ENCODE assay signal across 9 cellular contexts in the genomic region with DNA sequence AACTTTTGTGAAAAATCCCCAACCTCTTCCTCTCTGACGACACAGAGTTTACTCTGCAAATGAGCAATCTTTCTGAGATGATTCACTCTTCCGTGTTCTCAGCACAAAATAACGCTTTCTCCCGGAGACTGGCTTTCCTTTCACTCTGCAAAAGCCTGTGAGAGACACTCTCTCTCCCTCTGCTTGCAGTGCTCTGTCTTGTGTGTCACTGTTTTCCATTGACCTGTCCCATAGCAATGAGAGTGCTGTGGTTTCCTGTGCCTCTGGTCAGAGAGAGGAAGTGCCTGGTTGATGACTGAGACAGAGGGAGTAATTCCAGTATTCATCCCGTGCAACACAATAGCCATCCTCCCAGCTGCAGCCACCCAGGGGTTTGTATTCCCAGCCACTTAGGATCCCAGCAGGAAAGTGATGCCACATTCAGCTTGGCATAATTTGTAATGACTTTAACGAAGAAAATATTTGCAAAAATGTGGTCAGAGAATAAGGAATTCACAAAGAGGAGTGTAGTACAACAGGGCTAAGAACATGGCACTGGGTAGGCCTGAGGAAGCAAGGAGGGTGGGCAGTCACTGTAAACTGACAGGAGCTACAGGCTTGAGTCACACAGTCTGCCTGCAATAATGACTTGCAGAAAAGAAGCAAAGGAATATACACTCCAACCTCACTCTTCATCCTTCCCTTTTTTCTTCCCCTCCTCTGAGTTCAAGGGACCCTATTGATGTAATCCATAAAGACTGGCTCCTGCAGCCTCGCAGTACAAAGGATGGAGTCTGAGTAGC.
DNase-seq lines count a peak whose midpoint lies in the region; ATAC-seq and TF ChIP-seq lines count a peak whose summit lies in the region.
"Had no signal": no experiment of that assay in that cellular context is flagged by ENCODE, and none has a peak within 500 bp of the region (broad histone marks: within the 10 kb centered on the region; RNA-seq: fewer than 3 reads in every experiment).

No MANE protein-coding gene starts in this region.

- TF ChIP-seq POLR2A in sigmoid colon (IDR thresholded peaks at IDR 0.05): no peak

- H3K9me2 ChIP-seq in SK-N-SH: no peaks in the 10 kb centered on the region

- POLR2A ChIA-PET in SK-N-SH (lab: Yijun Ruan, JAX): no interaction called here

- intact Hi-C loops in sigmoid colon (cut with DNase I): no loop called here

- TF ChIP-seq CTCF in SK-N-SH (IDR thresholded peaks at IDR 0.05): 0 out of 2 replicates have a peak, but pooled peaks have one; percentile 8
- TF ChIP-seq CTCF in fibroblast of mammary gland (conservative IDR thresholded peaks at IDR 0.05; ENCODE audit: control insufficient read depth, insufficient read depth, low read depth, low read length): no peak
- no peak for TF ChIP-seq CTCF in sigmoid colon (IDR thresholded peaks at IDR 0.05)

- H3K27ac ChIP-seq in SK-N-SH (ENCODE audit: low read depth in 2 of 2, low read length in 1 of 2) (peak overlapping the region; percentile 86 to 100), sigmoid colon (peak overlapping the region; percentile 20 to 44 (median 32))
- H3K27ac ChIP-seq: VCaP had no signal

- peak overlapping the region; percentile 65 for H3K4me2 ChIP-seq in SK-N-SH

- no peaks in the 10 kb centered on the region for H3K27me3 ChIP-seq in SK-N-SH (ENCODE audit: insufficient read depth)
- no peaks in the 10 kb centered on the region for H3K27me3 ChIP-seq in sigmoid colon

- no peak for TF ChIP-seq RAD21 in SK-N-SH (IDR thresholded peaks at IDR 0.05; ENCODE audit: low read length)

- CTCF ChIA-PET in SK-N-SH (lab: Yijun Ruan, JAX): no interaction called here

- DNase-seq in EH (ENCODE audit: low read depth) (peak; percentile 100), SK-N-SH (no peak), fibroblast of mammary gland (ENCODE audit: low read depth) (peak; percentile 99), sigmoid colon (no peak), DMS153 treated with DMSO at 0.1 percent for 48 hours (lab: John Stamatoyannopoulos, UW; ENCODE audit: unreplicated experiment) (no peak), activated gamma-delta T cell treated with Interleukin-2 at 50 U/mL for 16 hours (no peak)

- peak overlapping the region; percentile 81 for H3K9ac ChIP-seq in SK-N-SH

- H3K36me3 ChIP-seq in SK-N-SH (replicated peaks in 1 of 2; ENCODE audit: control insufficient read depth in 1 of 2, insufficient read depth in 2 of 2, low read length in 1 of 2): no peaks in the 10 kb centered on the region
- H3K36me3 ChIP-seq in sigmoid colon: no peaks in the 10 kb centered on the region

- H3K4me3 ChIP-seq in SK-N-SH (ENCODE audit: low read depth in 2 of 2, low read length in 1 of 2): peak overlapping the region; percentile 35 to 48; a peak in 3 of 4 replicates
- H3K4me3 ChIP-seq in fibroblast of mammary gland (ENCODE audit: control insufficient read depth, low read depth, low read length): peak overlapping the region; percentile 12
- peak overlapping the region in 1 of 4 donors; percentile 5 for H3K4me3 ChIP-seq in sigmoid colon

- H3F3A ChIP-seq in SK-N-SH (replicated peaks; ENCODE audit: insufficient read depth): peaks cover 57% of the 10 kb centered on the region

- no peak overlapping the region for H2AFZ ChIP-seq in SK-N-SH (ENCODE audit: low read depth)

- H4K20me1 ChIP-seq in SK-N-SH (ENCODE audit: insufficient read depth): no peaks in the 10 kb centered on the region

- no peaks in the 10 kb centered on the region for H3K79me2 ChIP-seq in SK-N-SH (ENCODE audit: insufficient read depth)

- ATAC-seq in GM19395 (IDR thresholded peaks at IDR 0.05; ENCODE audit: unreplicated experiment) (peak; percentile 83), HG03196 (IDR thresholded peaks at IDR 0.05; ENCODE audit: unreplicated experiment) (peak; percentile 84)

- WGBS in SK-N-SH (ENCODE audit: low lambda C conversion rate): 9% methylated on average over 7 of the region's 7 CpGs
- 48 to 73% methylated on average over 7 of the region's 7 CpGs for WGBS in sigmoid colon, 2 donors

- TF ChIP-seq EP300 in SK-N-SH (IDR thresholded peaks at IDR 0.05; ENCODE audit: borderline replicate concordance in 1 of 2, low read depth in 1 of 2, low read length in 1 of 2) (peak in 1 of 2 experiments; percentile 99; a peak in 2 of 4 replicates), sigmoid colon (IDR thresholded peaks at IDR 0.05) (no peak)

- H3K4me1 ChIP-seq in SK-N-SH (ENCODE audit: control insufficient read depth in 1 of 2, insufficient read depth in 2 of 2, low read depth in 1 of 2, low read length in 1 of 2): peaks cover 0 to 40% of the 10 kb centered on the region in 2 experiments; a peak in 3 of 4 replicates
- H3K4me1 ChIP-seq in sigmoid colon: no peaks in the 10 kb centered on the region

- H3K9me3 ChIP-seq in SK-N-SH: no peaks in the 10 kb centered on the region
- H3K9me3 ChIP-seq in sigmoid colon: no peaks in the 10 kb centered on the region

TF ChIP-seq in SK-N-SH, 30 proteins besides CTCF, POLR2A, EP300 and RAD21 (continues in another document):
- TF ChIP-seq POLR2AphosphoS5 (IDR thresholded peaks at IDR 0.05; ENCODE audit: low read depth, low read length) (peak; percentile 87), FOXM1 (IDR thresholded peaks at IDR 0.05; ENCODE audit: low read depth) (peak; percentile 63), CHD2 (IDR thresholded peaks at IDR 0.05; ENCODE audit: low read length, partially characterized antibody) (no peak), TCF12 (IDR thresholded peaks at IDR 0.05) (peak; percentile 97), SIN3A (IDR thresholded peaks at IDR 0.05; ENCODE audit: borderline replicate concordance, low read depth, low read length) (peak; percentile 88; the same call in 1 of the 2 replicates), FOSL2 (IDR thresholded peaks at IDR 0.05; ENCODE audit: borderline replicate concordance, low read depth) (peak; percentile 88; the same call in 1 of the 2 replicates), SMC3 (IDR thresholded peaks at IDR 0.05; ENCODE audit: low read depth, low read length) (no peak; the same call in 1 of the 2 replicates), EZH2phosphoT487 (IDR thresholded peaks at IDR 0.05; ENCODE audit: borderline replicate concordance, low read depth) (no peak), MXI1 (IDR thresholded peaks at IDR 0.05; ENCODE audit: low read depth, low read length) (no peak), ELF1 (IDR thresholded peaks at IDR 0.05) (peak; percentile 81), YY1 (IDR thresholded peaks at IDR 0.05; ENCODE audit: low read depth) (peak; percentile 41; the same call in 1 of the 2 replicates), RFX5 (IDR thresholded peaks at IDR 0.05; ENCODE audit: low read length) (no peak), NRF1 (IDR thresholded peaks at IDR 0.05; ENCODE audit: low read depth, low read length) (no peak), JUND (IDR thresholded peaks at IDR 0.05) (peak; percentile 90), TEAD4 (IDR thresholded peaks at IDR 0.05; ENCODE audit: borderline replicate concordance, insufficient read depth) (peak; percentile 87), NFIC (IDR thresholded peaks at IDR 0.05; ENCODE audit: borderline replicate concordance) (peak; percentile 81)
- TF ChIP-seq, protein P1, sequence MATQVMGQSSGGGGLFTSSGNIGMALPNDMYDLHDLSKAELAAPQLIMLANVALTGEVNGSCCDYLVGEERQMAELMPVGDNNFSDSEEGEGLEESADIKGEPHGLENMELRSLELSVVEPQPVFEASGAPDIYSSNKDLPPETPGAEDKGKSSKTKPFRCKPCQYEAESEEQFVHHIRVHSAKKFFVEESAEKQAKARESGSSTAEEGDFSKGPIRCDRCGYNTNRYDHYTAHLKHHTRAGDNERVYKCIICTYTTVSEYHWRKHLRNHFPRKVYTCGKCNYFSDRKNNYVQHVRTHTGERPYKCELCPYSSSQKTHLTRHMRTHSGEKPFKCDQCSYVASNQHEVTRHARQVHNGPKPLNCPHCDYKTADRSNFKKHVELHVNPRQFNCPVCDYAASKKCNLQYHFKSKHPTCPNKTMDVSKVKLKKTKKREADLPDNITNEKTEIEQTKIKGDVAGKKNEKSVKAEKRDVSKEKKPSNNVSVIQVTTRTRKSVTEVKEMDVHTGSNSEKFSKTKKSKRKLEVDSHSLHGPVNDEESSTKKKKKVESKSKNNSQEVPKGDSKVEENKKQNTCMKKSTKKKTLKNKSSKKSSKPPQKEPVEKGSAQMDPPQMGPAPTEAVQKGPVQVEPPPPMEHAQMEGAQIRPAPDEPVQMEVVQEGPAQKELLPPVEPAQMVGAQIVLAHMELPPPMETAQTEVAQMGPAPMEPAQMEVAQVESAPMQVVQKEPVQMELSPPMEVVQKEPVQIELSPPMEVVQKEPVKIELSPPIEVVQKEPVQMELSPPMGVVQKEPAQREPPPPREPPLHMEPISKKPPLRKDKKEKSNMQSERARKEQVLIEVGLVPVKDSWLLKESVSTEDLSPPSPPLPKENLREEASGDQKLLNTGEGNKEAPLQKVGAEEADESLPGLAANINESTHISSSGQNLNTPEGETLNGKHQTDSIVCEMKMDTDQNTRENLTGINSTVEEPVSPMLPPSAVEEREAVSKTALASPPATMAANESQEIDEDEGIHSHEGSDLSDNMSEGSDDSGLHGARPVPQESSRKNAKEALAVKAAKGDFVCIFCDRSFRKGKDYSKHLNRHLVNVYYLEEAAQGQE (IDR thresholded peaks at IDR 0.05; ENCODE audit: low read depth, low read length): peak; percentile 69
- TF ChIP-seq, protein P2, sequence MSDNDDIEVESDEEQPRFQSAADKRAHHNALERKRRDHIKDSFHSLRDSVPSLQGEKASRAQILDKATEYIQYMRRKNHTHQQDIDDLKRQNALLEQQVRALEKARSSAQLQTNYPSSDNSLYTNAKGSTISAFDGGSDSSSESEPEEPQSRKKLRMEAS (IDR thresholded peaks at IDR 0.05; ENCODE audit: low read depth): peak; percentile 76
- TF ChIP-seq, protein P3, sequence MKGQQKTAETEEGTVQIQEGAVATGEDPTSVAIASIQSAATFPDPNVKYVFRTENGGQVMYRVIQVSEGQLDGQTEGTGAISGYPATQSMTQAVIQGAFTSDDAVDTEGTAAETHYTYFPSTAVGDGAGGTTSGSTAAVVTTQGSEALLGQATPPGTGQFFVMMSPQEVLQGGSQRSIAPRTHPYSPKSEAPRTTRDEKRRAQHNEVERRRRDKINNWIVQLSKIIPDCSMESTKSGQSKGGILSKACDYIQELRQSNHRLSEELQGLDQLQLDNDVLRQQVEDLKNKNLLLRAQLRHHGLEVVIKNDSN (IDR thresholded peaks at IDR 0.05; ENCODE audit: borderline replicate concordance, low read depth): no peak
- TF ChIP-seq, protein P4, sequence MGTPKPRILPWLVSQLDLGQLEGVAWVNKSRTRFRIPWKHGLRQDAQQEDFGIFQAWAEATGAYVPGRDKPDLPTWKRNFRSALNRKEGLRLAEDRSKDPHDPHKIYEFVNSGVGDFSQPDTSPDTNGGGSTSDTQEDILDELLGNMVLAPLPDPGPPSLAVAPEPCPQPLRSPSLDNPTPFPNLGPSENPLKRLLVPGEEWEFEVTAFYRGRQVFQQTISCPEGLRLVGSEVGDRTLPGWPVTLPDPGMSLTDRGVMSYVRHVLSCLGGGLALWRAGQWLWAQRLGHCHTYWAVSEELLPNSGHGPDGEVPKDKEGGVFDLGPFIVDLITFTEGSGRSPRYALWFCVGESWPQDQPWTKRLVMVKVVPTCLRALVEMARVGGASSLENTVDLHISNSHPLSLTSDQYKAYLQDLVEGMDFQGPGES (IDR thresholded peaks at IDR 0.05; ENCODE audit: low read depth, low read length): no peak

Comparison
In these comparisons a context has a peak if more than half of its experiments do, and no peak if none do; other contexts are left out.
1. DNase-seq: peak in EH (single experiment) and fibroblast of mammary gland (single experiment); none in SK-N-SH (single experiment), sigmoid colon (single experiment), DMS153 treated with DMSO at 0.1 percent for 48 hours (single experiment) and activated gamma-delta T cell treated with Interleukin-2 at 50 U/mL for 16 hours (single experiment).